In genomic region chr20:18288748-18289705, GRCh38 we compare ENCODE assay signal across 8 cellular contexts. TPM values are rescaled to one million over a fixed set of nuclear protein-coding genes. Genes with fewer than 3 reads are reported as not detected.
DNase-seq lines count a peak whose midpoint lies in the region; ATAC-seq and TF ChIP-seq lines count a peak whose summit lies in the region.

No MANE protein-coding gene starts in this region.

- no peaks in the 10 kb centered on the region for H3K27me3 ChIP-seq in RWPE2 (ENCODE audit: insufficient read depth, poor library complexity, severe bottlenecking)

- DNase-seq in activated naive CD4-positive, alpha-beta T cell treated with Interleukin-2 at 50 U/mL for 16 hours, result no peak
- DNase-seq in RWPE2 (ENCODE audit: low spot score), result no peak
- no peak for DNase-seq in endothelial cell (ENCODE audit: low spot score)
- no peak for DNase-seq in NCI-H2029 (lab: John Stamatoyannopoulos, UW)
- DNase-seq in stimulated activated CD4-positive, alpha-beta T cell treated with anti-CD3 and anti-CD28 coated beads, Interleukin-1b, Interleukin-23, amount 100 ng/mL, for 48 hours, result no peak

- ATAC-seq in RWPE2 (ENCODE audit: low read depth) (peak; percentile 29), GM18858 (IDR thresholded peaks at IDR 0.05; ENCODE audit: unreplicated experiment) (no peak)

- peaks cover 15% of the 10 kb centered on the region for H3K36me3 ChIP-seq in RWPE2 (ENCODE audit: low read depth)

- peaks cover 27% of the 10 kb centered on the region for H3K4me1 Mint-ChIP-seq in activated naive CD4-positive, alpha-beta T cell treated with anti-CD3 and anti-CD28 coated beads, Interleukin-2, amount 50 U/mL, for 24 hours
- H3K4me1 Mint-ChIP-seq in endothelial cell (ENCODE audit: unreplicated experiment) (peaks cover 26% of the 10 kb centered on the region), nephron (peaks cover 25% of the 10 kb centered on the region)

- no peaks in the 10 kb centered on the region for H3K4me1 ChIP-seq in RWPE2 (ENCODE audit: insufficient read depth, poor library complexity, severe bottlenecking)

- peak overlapping the region; percentile 56 for H3K27ac ChIP-seq in RWPE2 (ENCODE audit: poor library complexity, severe bottlenecking)

- TF ChIP-seq CTCF in RWPE2 (IDR thresholded peaks at IDR 0.05; ENCODE audit: poor library complexity, severe bottlenecking) (no peak), endothelial cell (IDR thresholded peaks at IDR 0.05; ENCODE audit: unreplicated experiment) (no peak), nephron (IDR thresholded peaks at IDR 0.05; ENCODE audit: unreplicated experiment in 3 of 3) (no peak)

- peak overlapping the region; percentile 98 for H3K4me3 Mint-ChIP-seq in activated naive CD4-positive, alpha-beta T cell treated with anti-CD3 and anti-CD28 coated beads, Interleukin-2, amount 50 U/mL, for 24 hours
- H3K4me3 Mint-ChIP-seq in endothelial cell (ENCODE audit: unreplicated experiment) (peak overlapping the region; percentile 98), nephron (peak overlapping the region; percentile 97 to 99 (median 98))

- H3K36me3 Mint-ChIP-seq in activated naive CD4-positive, alpha-beta T cell treated with anti-CD3 and anti-CD28 coated beads, Interleukin-2, amount 50 U/mL, for 24 hours, result peaks cover 29% of the 10 kb centered on the region
- H3K36me3 Mint-ChIP-seq in endothelial cell (ENCODE audit: low read depth, unreplicated experiment), result peaks cover 12% of the 10 kb centered on the region
- peaks cover 57% of the 10 kb centered on the region for H3K36me3 Mint-ChIP-seq in nephron (ENCODE audit: low read depth)

- H3K27ac Mint-ChIP-seq in activated naive CD4-positive, alpha-beta T cell treated with anti-CD3 and anti-CD28 coated beads, Interleukin-2, amount 50 U/mL, for 24 hours, result peak overlapping the region; percentile 100
- peak overlapping the region; percentile 82 for H3K27ac Mint-ChIP-seq in endothelial cell (ENCODE audit: unreplicated experiment)
- H3K27ac Mint-ChIP-seq in nephron, result peak overlapping the region; percentile 98 to 99 (median 99)

- H3K4me3 ChIP-seq in RWPE2 (ENCODE audit: severe bottlenecking), result peak overlapping the region; percentile 74

- no peaks in the 10 kb centered on the region for H3K9me3 ChIP-seq in RWPE2 (ENCODE audit: severe bottlenecking)

- H3K27me3 Mint-ChIP-seq in activated naive CD4-positive, alpha-beta T cell treated with anti-CD3 and anti-CD28 coated beads, Interleukin-2, amount 50 U/mL, for 24 hours, result peaks cover 6% of the 10 kb centered on the region
- H3K27me3 Mint-ChIP-seq in endothelial cell (ENCODE audit: unreplicated experiment) (peaks cover 5% of the 10 kb centered on the region), nephron (ENCODE audit: low read depth) (peaks cover 19% of the 10 kb centered on the region)

- H3K9me3 Mint-ChIP-seq in activated naive CD4-positive, alpha-beta T cell treated with anti-CD3 and anti-CD28 coated beads, Interleukin-2, amount 50 U/mL, for 24 hours, result peaks cover 17% of the 10 kb centered on the region
- H3K9me3 Mint-ChIP-seq in endothelial cell (ENCODE audit: unreplicated experiment) (peaks cover 6% of the 10 kb centered on the region), nephron (peaks cover 60% of the 10 kb centered on the region)

RNA-seq across cellular contexts. Expression of gene ZNF133, which starts 0.7 kb away (rescaled TPM):
- total RNA-seq in endothelial cell (ENCODE audit: unreplicated experiment), result 14.1 TPM
